Comparison of ENCODE assay signal across 14 cellular contexts in genomic region chr6:15479761-15480160, GRCh38.
DNase-seq lines count a peak whose midpoint lies in the region; ATAC-seq and TF ChIP-seq lines count a peak whose summit lies in the region.
"Had no signal": no experiment of that assay in that cellular context is flagged by ENCODE, and none has a peak within 500 bp of the region (broad histone marks: within the 10 kb centered on the region; RNA-seq: fewer than 3 reads in every experiment).

No MANE protein-coding gene starts in this region.

- H2BK120ac ChIP-seq in H9 (ENCODE audit: low read depth, low read length, poor library complexity, severe bottlenecking) = no peak overlapping the region

- H3K36me3 ChIP-seq in psoas muscle (ENCODE audit: insufficient read depth in 1 of 2, low read depth in 1 of 2) = no peaks in the 10 kb centered on the region
- peaks cover 0 to 24% (median 5%) of the 10 kb centered on the region in 6 donors for H3K36me3 ChIP-seq in spleen
- H3K36me3 ChIP-seq: esophagus muscularis mucosa, SJSA1 had no signal

- no peaks in the 10 kb centered on the region for H3K9me3 Mint-ChIP-seq in H9
- H3K9me3 Mint-ChIP-seq: activated B cell treated with CpG ODN at 0.5 μM for 24 hours had no signal

- peaks cover 9% of the 10 kb centered on the region for H3K79me1 ChIP-seq in H9 (ENCODE audit: insufficient read depth, low read depth, low read length, poor library complexity, severe bottlenecking)

- H2AK5ac ChIP-seq in H9 (ENCODE audit: insufficient read length, low read length) = no peak overlapping the region

- WGBS in H9 (ENCODE audit: extremely low coverage, insufficient read length, low lambda C conversion rate) = no CpG with 5 or more reads among the region's 5 CpGs
- 21 to 48% (median 23%) methylated on average over 5 of the region's 5 CpGs for WGBS in psoas muscle, 3 donors
- WGBS in spleen, 5 donors = 78 to 88% (median 83%) methylated on average over 5 of the region's 5 CpGs

- H3K27me3 Mint-ChIP-seq in H9 (ENCODE audit: low read depth) = no peaks in the 10 kb centered on the region
- H3K27me3 Mint-ChIP-seq: activated B cell treated with CpG ODN at 0.5 μM for 24 hours had no signal

- peaks cover 9 to 22% (median 11%) of the 10 kb centered on the region in 3 experiments; a peak in 6 of 7 replicates for H3K36me3 Mint-ChIP-seq in H9 (ENCODE audit: insufficient read depth in 1 of 3, low read depth in 3 of 3)

- no peak overlapping the region for H3K27ac ChIP-seq in H9 (ENCODE audit: insufficient read length, low read depth, low read length)
- peak overlapping the region; percentile 81 for H3K27ac ChIP-seq in psoas muscle
- H3K27ac ChIP-seq in spleen = no peak overlapping the region
- H3K27ac ChIP-seq: esophagus muscularis mucosa, KMS-11, SJSA1, stomach had no signal

- ATAC-seq in esophagus mucosa = peak; percentile 97
- ATAC-seq in psoas muscle = peak in 3 of 4 donors; percentile 25 to 45 (median 35)
- ATAC-seq in HG03457 (IDR thresholded peaks at IDR 0.05; ENCODE audit: unreplicated experiment) = no peak
- no peak for ATAC-seq in HG02970 (IDR thresholded peaks at IDR 0.05; ENCODE audit: low FRiP score, unreplicated experiment)

- H4K91ac ChIP-seq in H9 (ENCODE audit: insufficient read length, low read depth, low read length) = no peak overlapping the region

- H3K4me1 ChIP-seq in H9 (ENCODE audit: insufficient read depth, low read length) = peaks cover 7% of the 10 kb centered on the region
- peaks cover 71% of the 10 kb centered on the region for H3K4me1 ChIP-seq in psoas muscle
- peaks cover 6 to 91% (median 42%) of the 10 kb centered on the region in 6 donors for H3K4me1 ChIP-seq in spleen
- H3K4me1 ChIP-seq: Caco-2, SJSA1 had no signal

- TF ChIP-seq CTCF in H9 (conservative IDR thresholded peaks at IDR 0.05) = no peak
- no peak for TF ChIP-seq CTCF in psoas muscle (IDR thresholded peaks at IDR 0.05)
- no peak for TF ChIP-seq CTCF in spleen (IDR thresholded peaks at IDR 0.05 in 8 of 11, conservative IDR thresholded peaks at IDR 0.05 in 3 of 11)

- no peak overlapping the region for H3K23ac ChIP-seq in H9 (ENCODE audit: insufficient read length, low read depth, low read length)

- no peak for TF ChIP-seq POLR2A in spleen (IDR thresholded peaks at IDR 0.05)

- H4K8ac ChIP-seq in H9 (replicated peaks; ENCODE audit: insufficient read length, low read depth, low read length) = no peak overlapping the region

- no peak overlapping the region for H3K4ac ChIP-seq in H9 (ENCODE audit: low read depth, low read length)

- H2BK20ac ChIP-seq in H9 (ENCODE audit: low read depth, low read length, poor library complexity, severe bottlenecking) = no peak overlapping the region

- H3K27me3 ChIP-seq in H9 (ENCODE audit: insufficient read depth, low read length) = no peaks in the 10 kb centered on the region
- no peaks in the 10 kb centered on the region for H3K27me3 ChIP-seq in psoas muscle (ENCODE audit: insufficient read depth in 3 of 3, low read length in 2 of 3)
- no peaks in the 10 kb centered on the region for H3K27me3 ChIP-seq in spleen (replicated peaks in 1 of 7)
- H3K27me3 ChIP-seq: esophagus muscularis mucosa, SJSA1, stomach had no signal

- H3K4me1 Mint-ChIP-seq in H9 = peaks cover 69 to 72% of the 10 kb centered on the region in 2 experiments

- H2BK5ac ChIP-seq in H9 (ENCODE audit: insufficient read length, low read length) = no peak overlapping the region

- no peak overlapping the region for H3T11ph ChIP-seq in H9 (ENCODE audit: low read length)

- H2BK15ac ChIP-seq in H9 (ENCODE audit: low read depth, low read length) = no peak overlapping the region

- no peaks in the 10 kb centered on the region for H4K20me1 ChIP-seq in H9 (ENCODE audit: control insufficient read depth, insufficient read depth, insufficient read length)

- H3K4me3 Mint-ChIP-seq in H9 = no peak overlapping the region
- H3K4me3 Mint-ChIP-seq: activated B cell treated with CpG ODN at 0.5 μM for 24 hours had no signal

- H3K79me2 ChIP-seq in H9 (ENCODE audit: insufficient read depth, low read length) = peaks cover 71% of the 10 kb centered on the region; the same call in 1 of the 2 replicates

- H3K9me3 ChIP-seq in H9 (ENCODE audit: control insufficient read depth, low read depth, low read length) (no peaks in the 10 kb centered on the region), psoas muscle (no peaks in the 10 kb centered on the region), spleen (no peaks in the 10 kb centered on the region)
- H3K9me3 ChIP-seq: Caco-2, esophagus muscularis mucosa, SJSA1, stomach had no signal

- H3K14ac ChIP-seq in H9 (ENCODE audit: insufficient read depth, low read length) = no peak overlapping the region

- H3K56ac ChIP-seq in H9 (ENCODE audit: insufficient read length, low read depth, low read length) = no peak overlapping the region

- no peak overlapping the region for H3K18ac ChIP-seq in H9 (ENCODE audit: insufficient read length, low read depth, low read length)

- no peak overlapping the region for H3K9ac ChIP-seq in H9 (ENCODE audit: extremely low read depth, insufficient read length, low read length)
- H3K9ac ChIP-seq: KMS-11 had no signal

- H2BK12ac ChIP-seq in H9 (ENCODE audit: insufficient read length, low read depth, low read length) = no peak overlapping the region

- no peaks in the 10 kb centered on the region for H3K23me2 ChIP-seq in H9 (ENCODE audit: insufficient read length, low read depth, low read length, poor library complexity, severe bottlenecking)

- H4K5ac ChIP-seq in H9 (ENCODE audit: insufficient read length, low read depth, low read length) = no peak overlapping the region

- H3K4me3 ChIP-seq in psoas muscle (no peak overlapping the region), spleen (no peak overlapping the region)
- H3K4me3 ChIP-seq: esophagus muscularis mucosa, SJSA1, stomach had no signal

- no peak overlapping the region for H2AFZ ChIP-seq in H9 (ENCODE audit: low read length)

- DNase-seq in H9 = no peak
- DNase-seq in RPMI7951 (ENCODE audit: low read depth) = peak; percentile 82
- no peak for DNase-seq in psoas muscle
- no peak for DNase-seq in DMS 273 treated with DMSO at 0.1 percent for 48 hours (lab: John Stamatoyannopoulos, UW)
- no peak for DNase-seq in spleen
- DNase-seq: activated B cell treated with CpG ODN at 0.5 μM for 24 hours, Caco-2, stomach had no signal

- H3K4me2 ChIP-seq in H9 (ENCODE audit: insufficient read depth, insufficient read length, low read length) = no peak overlapping the region
- H3K4me2 ChIP-seq: KMS-11 had no signal

- intact Hi-C loops in psoas muscle (cut with DNase I) = loop anchor here (5.0 to 10.0 kb wide), 2 partner anchors 225 to 232 kb away; partner anchors contain the start of gene JARID2 (in 1 of the 2)
- intact Hi-C loops in spleen (cut with DNase I; ENCODE audit: low total_unique reads) = no loop called here

- H3K27ac Mint-ChIP-seq in H9 = peak overlapping the region in 2 of 3 experiments; percentile 2 to 22; a peak in 2 of 7 replicates
- H3K27ac Mint-ChIP-seq: activated B cell treated with CpG ODN at 0.5 μM for 24 hours had no signal

Comparison
In these comparisons a context has a peak if more than half of its experiments do, and no peak if none do; other contexts are left out.
1. ATAC-seq: peak in esophagus mucosa (single experiment) and psoas muscle (3 of 4); none in HG03457 (single experiment) and HG02970 (single experiment).